ENCODE assay signal across 8 cellular contexts in genomic region chr6:33201935-33202334, GRCh38. TPM values are rescaled to one million over a fixed set of nuclear protein-coding genes. Genes with fewer than 3 reads are reported as not detected.
A peak's percentile ranks its signal among the peaks of the same experiment; 100 is the strongest.
DNase-seq lines count a peak whose midpoint lies in the region; ATAC-seq, FAIRE-seq and TF ChIP-seq lines count a peak whose summit lies in the region.

No MANE protein-coding gene starts in this region.

- no peak for TF ChIP-seq CTCF in CD8-positive, alpha-beta T cell (IDR thresholded peaks at IDR 0.05)
- TF ChIP-seq CTCF in PC-3 (conservative IDR thresholded peaks at IDR 0.05; ENCODE audit: low read depth, low read length) (no peak), endothelial cell of umbilical vein (IDR thresholded peaks at IDR 0.05; ENCODE audit: extremely low read depth in 1 of 2, insufficient read depth in 1 of 2, low read depth in 1 of 2, low read length in 2 of 2) (no peak), ovary (IDR thresholded peaks at IDR 0.05) (no peak)

- dilution Hi-C loops in endothelial cell of umbilical vein (cut with MboI; ENCODE audit: extremely low pct_ligation_motif_present, low sequenced_read_pairs), result no loop called here

- no peaks in the 10 kb centered on the region for H3K9me1 ChIP-seq in endothelial cell of umbilical vein (replicated peaks; ENCODE audit: control insufficient read depth, extremely low read depth, insufficient read depth, low read length)

- peak overlapping the region; percentile 98 for H3K4me3 Mint-ChIP-seq in CD8-positive, alpha-beta T cell

- intact Hi-C loops in CD8-positive, alpha-beta T cell (cut with DNase I, micrococcal nuclease), result loop anchor here (2.0 to 10.0 kb wide), 6 partner anchors 110 to 1193 kb away; partner anchors contain the start of genes BRD2 (in 1 of the 2), CUTA (in 1 of the 2), GPSM3 (in 1 of the 2) and NUDT3 (in 1 of the 2)
- intact Hi-C loops in PC-3 (cut with micrococcal nuclease), result loop anchor here (10.0 kb wide), 2 partner anchors 73 to 213 kb away; partner anchors contain the start of genes B3GALT4, CUTA, PHF1 and RPS18
- intact Hi-C loops in endothelial cell of umbilical vein (cut with micrococcal nuclease), result loop anchor here (2.0 to 5.0 kb wide), 3 partner anchors 71 to 230 kb away; partner anchors contain the start of genes RPS18 and TAPBP
- intact Hi-C loops in ovary (cut with DNase I), result no loop called here
- intact Hi-C loops in sciatic nerve (cut with DNase I), result no loop called here

- POLR2A ChIA-PET in CD8-positive, alpha-beta T cell (lab: Charles Lee), result no interaction called here
- POLR2A ChIA-PET in PC-3 (lab: Charles Lee; ENCODE audit: unreplicated experiment) (no interaction called here), endothelial cell of umbilical vein (lab: Charles Lee) (no interaction called here)

- H3K4me1 ChIP-seq in CD8-positive, alpha-beta T cell (ENCODE audit: insufficient read depth, low read length), result peaks cover 60% of the 10 kb centered on the region
- H3K4me1 ChIP-seq in PC-3 (ENCODE audit: insufficient read depth, low read length) (peaks cover 47% of the 10 kb centered on the region), endothelial cell of umbilical vein (ENCODE audit: control insufficient read depth, extremely low read depth, insufficient read depth, low read length) (peaks cover 36% of the 10 kb centered on the region), ovary (ENCODE audit: insufficient read depth) (peaks cover 27% of the 10 kb centered on the region)

- no peak for DNase-seq in CD8-positive, alpha-beta T cell
- DNase-seq in PC-3, result no peak
- no peak for DNase-seq in endothelial cell of umbilical vein (ENCODE audit: low read depth, low spot score)
- no peak for DNase-seq in ovary
- no peak for DNase-seq in sciatic nerve (ENCODE audit: low spot score)
- DNase-seq in GM19239 (ENCODE audit: insufficient read length, low spot score), result no peak
- DNase-seq in NCI-H146 treated with DMSO at 0.1 percent for 48 hours (lab: John Stamatoyannopoulos, UW; ENCODE audit: unreplicated experiment), result no peak

- peaks cover 55% of the 10 kb centered on the region for H3K36me3 Mint-ChIP-seq in CD8-positive, alpha-beta T cell

- H3K9ac ChIP-seq in PC-3 (ENCODE audit: low read length), result peak overlapping the region; percentile 98
- peak overlapping the region; percentile 99 for H3K9ac ChIP-seq in endothelial cell of umbilical vein (replicated peaks; ENCODE audit: extremely low read depth, insufficient read depth, low read length)

- peak overlapping the region; percentile 77 for H3K4me3 ChIP-seq in CD8-positive, alpha-beta T cell (ENCODE audit: low read depth, low read length)
- H3K4me3 ChIP-seq in PC-3 (ENCODE audit: low read length) (peak overlapping the region; percentile 97), endothelial cell of umbilical vein (replicated peaks in 1 of 3; ENCODE audit: insufficient read depth in 1 of 3, low read depth in 1 of 3, low read length in 3 of 3) (peak overlapping the region in 2 of 3 experiments; percentile 75 to 92), ovary (peak overlapping the region; percentile 81)

- no peaks in the 10 kb centered on the region for H3K27me3 Mint-ChIP-seq in CD8-positive, alpha-beta T cell (ENCODE audit: low read depth)

- peak overlapping the region; percentile 99 for H3K4me2 ChIP-seq in PC-3 (ENCODE audit: low read length)
- H3K4me2 ChIP-seq in endothelial cell of umbilical vein (ENCODE audit: insufficient read depth, low read length), result peak overlapping the region; percentile 95

- no peak for TF ChIP-seq EP300 in ovary (IDR thresholded peaks at IDR 0.05)

- H3K9me3 ChIP-seq in CD8-positive, alpha-beta T cell (ENCODE audit: low read length), result no peaks in the 10 kb centered on the region
- H3K9me3 ChIP-seq in PC-3 (ENCODE audit: low read length) (no peaks in the 10 kb centered on the region), endothelial cell of umbilical vein (replicated peaks; ENCODE audit: control insufficient read depth, insufficient read depth, low read length) (no peaks in the 10 kb centered on the region), ovary (no peaks in the 10 kb centered on the region)

- peaks cover 5% of the 10 kb centered on the region; the same call in 1 of the 2 replicates for H4K20me1 ChIP-seq in PC-3 (ENCODE audit: low read length)
- H4K20me1 ChIP-seq in endothelial cell of umbilical vein (replicated peaks; ENCODE audit: control insufficient read depth, extremely low read depth, insufficient read depth, low read length), result no peaks in the 10 kb centered on the region

- WGBS in ovary, 3 donors, result 59 to 66% (median 62%) methylated on average over 6 of the region's 6 CpGs

- H2AFZ ChIP-seq in PC-3 (ENCODE audit: low read length), result no peak overlapping the region
- no peak overlapping the region for H2AFZ ChIP-seq in endothelial cell of umbilical vein (ENCODE audit: low read depth, low read length)

- no peaks in the 10 kb centered on the region for H3K9me2 ChIP-seq in PC-3 (replicated peaks; ENCODE audit: low read length)

- peak overlapping the region; percentile 1 for H3K27ac Mint-ChIP-seq in CD8-positive, alpha-beta T cell

- FAIRE-seq in endothelial cell of umbilical vein (lab: Jason Lieb, UNC), result no peak
- no peak for FAIRE-seq in GM19239 (lab: Jason Lieb, UNC)

- BruUV-seq in PC-3 (replicated peaks; lab: Mats Ljungman, UMichigan) (no TSS peak), endothelial cell of umbilical vein (replicated peaks; lab: Mats Ljungman, UMichigan) (no TSS peak)

- CTCF ChIA-PET in CD8-positive, alpha-beta T cell (lab: Charles Lee), result no interaction called here
- CTCF ChIA-PET in PC-3 (lab: Charles Lee) (no interaction called here), endothelial cell of umbilical vein (lab: Charles Lee) (no interaction called here)

- H3K4me1 Mint-ChIP-seq in CD8-positive, alpha-beta T cell (ENCODE audit: low read depth), result peaks cover 80% of the 10 kb centered on the region

- no peak overlapping the region for H3K27ac ChIP-seq in CD8-positive, alpha-beta T cell (ENCODE audit: low read depth, low read length)
- H3K27ac ChIP-seq in PC-3 (ENCODE audit: low read length) (no peak overlapping the region), endothelial cell of umbilical vein (ENCODE audit: insufficient read depth, low read depth, low read length) (no peak overlapping the region), ovary (no peak overlapping the region)

- H3K27me3 ChIP-seq in CD8-positive, alpha-beta T cell (ENCODE audit: insufficient read depth, low read length), result no peaks in the 10 kb centered on the region
- H3K27me3 ChIP-seq in PC-3 (ENCODE audit: low read length), result no peaks in the 10 kb centered on the region
- no peaks in the 10 kb centered on the region for H3K27me3 ChIP-seq in endothelial cell of umbilical vein (ENCODE audit: control insufficient read depth in 2 of 2, insufficient read depth in 2 of 2, low read length in 2 of 2)
- H3K27me3 ChIP-seq in ovary, result no peaks in the 10 kb centered on the region

- TF ChIP-seq POLR2A in endothelial cell of umbilical vein (IDR thresholded peaks at IDR 0.05; ENCODE audit: low read depth, low read length) (no peak), ovary (IDR thresholded peaks at IDR 0.05) (no peak)

- H3K36me3 ChIP-seq in CD8-positive, alpha-beta T cell (ENCODE audit: insufficient read depth, low read length), result peaks cover 23% of the 10 kb centered on the region
- H3K36me3 ChIP-seq in PC-3 (ENCODE audit: low read depth, low read length) (peaks cover 24% of the 10 kb centered on the region), endothelial cell of umbilical vein (ENCODE audit: control insufficient read depth in 2 of 2, extremely low read depth in 1 of 2, insufficient read depth in 2 of 2, low read length in 2 of 2) (peaks cover 12 to 19% of the 10 kb centered on the region in 2 experiments), ovary (no peaks in the 10 kb centered on the region)

- ATAC-seq in CD8-positive, alpha-beta T cell, result no peak
- ATAC-seq in PC-3 (no peak), sciatic nerve (no peak), GM18873 (IDR thresholded peaks at IDR 0.05; ENCODE audit: low FRiP score, unreplicated experiment) (no peak)

- no peaks in the 10 kb centered on the region for H3F3A ChIP-seq in PC-3 (ENCODE audit: low read length, unreplicated experiment)

- H3K9me3 Mint-ChIP-seq in CD8-positive, alpha-beta T cell, result no peaks in the 10 kb centered on the region

- H3K79me2 ChIP-seq in PC-3 (ENCODE audit: low read length), result peaks cover 62% of the 10 kb centered on the region
- peaks cover 40% of the 10 kb centered on the region for H3K79me2 ChIP-seq in endothelial cell of umbilical vein (ENCODE audit: control insufficient read depth, insufficient read depth, low read length)

RNA-seq across cellular contexts. Expression of gene SLC39A7, which starts 1.3 kb away (rescaled TPM):
- 10 to 100 TPM in 1 of 2 experiments, 1 to 10 TPM in 1; 9.7 to 11.0 TPM for total RNA-seq in CD8-positive, alpha-beta T cell
- total RNA-seq in PC-3 (2014; rRNA removed) (128 and 149 TPM in 2 replicates), endothelial cell of umbilical vein (129 and 138 TPM in 2 replicates), ovary (10 to 100 TPM; 27.4 to 73.7 (median 61.2) TPM), sciatic nerve (65.3 TPM)
- polyA plus RNA-seq in endothelial cell of umbilical vein (92.2 and 99.8 TPM in 2 replicates), ovary (10 to 100 TPM; 54.0 to 80.0 TPM)
- 120 and 121 TPM in 2 replicates for polyA plus RNA-seq in endothelial cell of umbilical vein (2011; cell fraction: cytosol; rRNA removed)
- polyA plus RNA-seq in endothelial cell of umbilical vein (2011; cell fraction: nucleus; rRNA removed), result 97.1 and 112 TPM in 2 replicates
- 127 and 132 TPM in 2 replicates for polyA plus RNA-seq in endothelial cell of umbilical vein (2012)
- polyA minus RNA-seq in endothelial cell of umbilical vein, result 116 and 119 TPM in 2 replicates
- polyA minus RNA-seq in endothelial cell of umbilical vein (2011; cell fraction: cytosol; rRNA and poly(A)+ RNA removed), result 34.0 TPM
- 29.3 and 30.3 TPM in 2 replicates for polyA minus RNA-seq in endothelial cell of umbilical vein (2011; cell fraction: nucleus; rRNA and poly(A)+ RNA removed)

RNA-seq across cellular contexts. Expression of gene RXRB, which starts 1.5 kb away (rescaled TPM):
- total RNA-seq in CD8-positive, alpha-beta T cell, result 10 to 100 TPM; 39.2 to 40.0 TPM
- total RNA-seq in PC-3 (2014; rRNA removed) (24.0 and 30.9 TPM in 2 replicates), endothelial cell of umbilical vein (43.4 and 45.6 TPM in 2 replicates), ovary (10 to 100 TPM; 19.8 to 54.0 (median 48.5) TPM), sciatic nerve (54.0 TPM)
- polyA plus RNA-seq in endothelial cell of umbilical vein (44.4 and 48.1 TPM in 2 replicates), ovary (10 to 100 TPM; 40.9 to 42.1 TPM)
- 27.0 and 31.7 TPM in 2 replicates for polyA plus RNA-seq in endothelial cell of umbilical vein (2011; cell fraction: cytosol; rRNA removed)
- polyA plus RNA-seq in endothelial cell of umbilical vein (2011; cell fraction: nucleus; rRNA removed), result 238 and 256 TPM in 2 replicates
- polyA plus RNA-seq in endothelial cell of umbilical vein (2012), result 30.0 and 36.3 TPM in 2 replicates
- polyA minus RNA-seq in endothelial cell of umbilical vein, result 53.0 and 73.6 TPM in 2 replicates
- polyA minus RNA-seq in endothelial cell of umbilical vein (2011; cell fraction: cytosol; rRNA and poly(A)+ RNA removed), result 27.7 TPM
- 40.0 and 57.2 TPM in 2 replicates for polyA minus RNA-seq in endothelial cell of umbilical vein (2011; cell fraction: nucleus; rRNA and poly(A)+ RNA removed)

RNA-seq across cellular contexts. Expression of gene HSD17B8, which starts 2.5 kb away (rescaled TPM):
- 10 to 100 TPM in 1 of 2 experiments, 1 to 10 TPM in 1; 7.0 to 10.4 TPM for total RNA-seq in CD8-positive, alpha-beta T cell
- total RNA-seq in PC-3 (2014; rRNA removed) (4.2 and 6.2 TPM in 2 replicates), endothelial cell of umbilical vein (4.0 and 4.3 TPM in 2 replicates), ovary (10 to 100 TPM in 2 of 7 donors, 1 to 10 TPM in 5; 4.0 to 18.4 (median 7.7) TPM), sciatic nerve (12.7 TPM)
- polyA plus RNA-seq in endothelial cell of umbilical vein (8.2 and 8.4 TPM in 2 replicates), ovary (10 to 100 TPM in 1 of 2 donors, 1 to 10 TPM in 1; 9.4 to 10.3 TPM)
- 6.5 and 7.3 TPM in 2 replicates for polyA plus RNA-seq in endothelial cell of umbilical vein (2011; cell fraction: cytosol; rRNA removed)
- polyA plus RNA-seq in endothelial cell of umbilical vein (2011; cell fraction: nucleus; rRNA removed), result 8.3 and 10.3 TPM in 2 replicates
- 2.0 and 3.5 TPM in 2 replicates for polyA plus RNA-seq in endothelial cell of umbilical vein (2012)
- 0.74 and 4.0 TPM in 2 replicates for polyA minus RNA-seq in endothelial cell of umbilical vein
- polyA minus RNA-seq in endothelial cell of umbilical vein (2011; cell fraction: cytosol; rRNA and poly(A)+ RNA removed), result 12.5 TPM
- 1.4 and 3.1 TPM in 2 replicates for polyA minus RNA-seq in endothelial cell of umbilical vein (2011; cell fraction: nucleus; rRNA and poly(A)+ RNA removed)

RNA-seq across cellular contexts. Expression of gene RING1, which starts 6.4 kb away (rescaled TPM):
- 10 to 100 TPM; 29.1 to 29.5 TPM for total RNA-seq in CD8-positive, alpha-beta T cell
- total RNA-seq in PC-3 (2014; rRNA removed) (23.3 and 37.5 TPM in 2 replicates), endothelial cell of umbilical vein (26.8 and 28.0 TPM in 2 replicates), ovary (10 to 100 TPM; 20.7 to 70.6 (median 52.3) TPM), sciatic nerve (39.5 TPM)
- polyA plus RNA-seq in endothelial cell of umbilical vein (27.9 and 32.9 TPM in 2 replicates), ovary (10 to 100 TPM; 37.3 to 51.7 TPM)
- polyA plus RNA-seq in endothelial cell of umbilical vein (2011; cell fraction: cytosol; rRNA removed), result 27.8 and 31.3 TPM in 2 replicates
- 48.7 and 54.9 TPM in 2 replicates for polyA plus RNA-seq in endothelial cell of umbilical vein (2011; cell fraction: nucleus; rRNA removed)
- polyA plus RNA-seq in endothelial cell of umbilical vein (2012), result 23.5 and 31.1 TPM in 2 replicates
- polyA minus RNA-seq in endothelial cell of umbilical vein, result 15.9 and 21.8 TPM in 2 replicates
- polyA minus RNA-seq in endothelial cell of umbilical vein (2011; cell fraction: cytosol; rRNA and poly(A)+ RNA removed), result 18.4 TPM
- 6.5 and 8.2 TPM in 2 replicates for polyA minus RNA-seq in endothelial cell of umbilical vein (2011; cell fraction: nucleus; rRNA and poly(A)+ RNA removed)

RNA-seq across cellular contexts. Expression of gene COL11A2, which starts 9.7 kb away (rescaled TPM):
- 1 to 10 TPM; 1.5 to 1.9 TPM for total RNA-seq in CD8-positive, alpha-beta T cell
- total RNA-seq in PC-3 (2014; rRNA removed), result 0.58 and 0.63 TPM in 2 replicates
- total RNA-seq in endothelial cell of umbilical vein, result 1.3 and 1.7 TPM in 2 replicates
- polyA plus RNA-seq in endothelial cell of umbilical vein, result 0.49 and 0.65 TPM in 2 replicates
- polyA plus RNA-seq in endothelial cell of umbilical vein (2011; cell fraction: cytosol; rRNA removed), result 0.13 and 0.24 TPM in 2 replicates
- 6.2 and 7.2 TPM in 2 replicates for polyA plus RNA-seq in endothelial cell of umbilical vein (2011; cell fraction: nucleus; rRNA removed)
- 0.71 and 0.84 TPM in 2 replicates for polyA plus RNA-seq in endothelial cell of umbilical vein (2012)
- polyA minus RNA-seq in endothelial cell of umbilical vein, result 0.29 and 0.36 TPM in 2 replicates
- polyA minus RNA-seq in endothelial cell of umbilical vein (2011; cell fraction: cytosol; rRNA and poly(A)+ RNA removed), result not detected
- polyA minus RNA-seq in endothelial cell of umbilical vein (2011; cell fraction: nucleus; rRNA and poly(A)+ RNA removed), result 0.43 and 1.3 TPM in 2 replicates
- total RNA-seq in ovary, result 1 to 10 TPM in 2 of 7 donors, under 1 TPM in 5; 0.53 to 1.2 (median 0.92) TPM
- polyA plus RNA-seq in ovary, result under 1 TPM; 0.52 to 0.96 TPM
- 5.6 TPM for total RNA-seq in sciatic nerve

Comparison
In these comparisons a context has a peak if more than half of its experiments do, and no peak if none do; other contexts are left out.
1. intact Hi-C loops: an anchor here in CD8-positive, alpha-beta T cell (2.0 to 10.0 kb wide), PC-3 (10.0 kb wide) and endothelial cell of umbilical vein (2.0 to 5.0 kb wide); none called in ovary and sciatic nerve.